Comparison of ENCODE assay signal across 9 cellular contexts in genomic region chr5:72402959-72403628, GRCh38.
DNase-seq lines count a peak whose midpoint lies in the region; ATAC-seq, FAIRE-seq and TF ChIP-seq lines count a peak whose summit lies in the region.
"Had no signal": no experiment of that assay in that cellular context is flagged by ENCODE, and none has a peak within 500 bp of the region (broad histone marks: within the 10 kb centered on the region; RNA-seq: fewer than 3 reads in every experiment).

No MANE protein-coding gene starts in this region.

- H3K36me3 ChIP-seq in MM.1S (replicated peaks; ENCODE audit: insufficient read depth, low read length), result no peaks in the 10 kb centered on the region

- H3K4me3 ChIP-seq in MM.1S (ENCODE audit: low read length), result no peak overlapping the region

- H3F3A ChIP-seq in MM.1S (ENCODE audit: insufficient read depth, low read length), result no peaks in the 10 kb centered on the region

- no peaks in the 10 kb centered on the region for H3K9me2 ChIP-seq in MM.1S (replicated peaks; ENCODE audit: insufficient read depth, low read length)

- H3K36me3 Mint-ChIP-seq in stimulated activated naive B cell treated with anti-CD40 and anti-IgM and Interleukin-4, amounts not matched to agents 10 μg/mL and 1 μg/mL and 100 μg/mL, for 72 hours, result peaks cover 2 to 13% of the 10 kb centered on the region in 2 donors
- peaks cover 11% of the 10 kb centered on the region for H3K36me3 Mint-ChIP-seq in natural killer cell treated with Interleukin-12 subunit alpha and Interleukin-12 subunit beta and Interleukin-15 and Interleukin-18, amount 100 ng/mL, for 72 hours

- no peak overlapping the region for H3K27ac ChIP-seq in MM.1S (ENCODE audit: low read length)

- FAIRE-seq in GM19239 (lab: Jason Lieb, UNC), result no peak

- peaks cover 28 to 47% of the 10 kb centered on the region in 2 donors for H3K27me3 Mint-ChIP-seq in stimulated activated naive B cell treated with anti-CD40 and anti-IgM and Interleukin-4, amounts not matched to agents 10 μg/mL and 1 μg/mL and 100 μg/mL, for 72 hours
- peaks cover 7 to 37% of the 10 kb centered on the region in 2 donors for H3K27me3 Mint-ChIP-seq in natural killer cell treated with Interleukin-12 subunit alpha and Interleukin-12 subunit beta and Interleukin-15 and Interleukin-18, amount 100 ng/mL, for 72 hours

- H3K4me1 ChIP-seq in MM.1S (ENCODE audit: low read length), result 0 out of 2 replicates have a peak, but pooled peaks cover under 1% of the 10 kb centered on the region

- H3K4me1 Mint-ChIP-seq in stimulated activated naive B cell treated with anti-CD40 and anti-IgM and Interleukin-4, amounts not matched to agents 10 μg/mL and 1 μg/mL and 100 μg/mL, for 72 hours, result peaks cover 2 to 13% of the 10 kb centered on the region in 2 donors
- no peaks in the 10 kb centered on the region for H3K4me1 Mint-ChIP-seq in natural killer cell treated with Interleukin-12 subunit alpha and Interleukin-12 subunit beta and Interleukin-15 and Interleukin-18, amount 100 ng/mL, for 72 hours (ENCODE audit: low read depth in 2 of 2)

- TF ChIP-seq CTCF in MM.1S (IDR thresholded peaks at IDR 0.05; ENCODE audit: low read length), result peak; percentile 26

- peaks cover 11 to 18% of the 10 kb centered on the region in 2 donors for H3K9me3 Mint-ChIP-seq in stimulated activated naive B cell treated with anti-CD40 and anti-IgM and Interleukin-4, amounts not matched to agents 10 μg/mL and 1 μg/mL and 100 μg/mL, for 72 hours
- H3K9me3 Mint-ChIP-seq in natural killer cell treated with Interleukin-12 subunit alpha and Interleukin-12 subunit beta and Interleukin-15 and Interleukin-18, amount 100 ng/mL, for 72 hours, result peaks cover 4% of the 10 kb centered on the region

- no peaks in the 10 kb centered on the region for H4K20me1 ChIP-seq in MM.1S (ENCODE audit: insufficient read depth, low read length)

- no peaks in the 10 kb centered on the region for H3K27me3 ChIP-seq in MM.1S (replicated peaks; ENCODE audit: insufficient read depth, low read length)

- no peaks in the 10 kb centered on the region for H3K9me3 ChIP-seq in MM.1S (replicated peaks; ENCODE audit: insufficient read depth, low read length)

- no peak overlapping the region for H2AFZ ChIP-seq in MM.1S (ENCODE audit: low read length)

- H3K4me2 ChIP-seq in MM.1S (ENCODE audit: low read depth, low read length), result no peak overlapping the region

- ATAC-seq in stimulated activated naive B cell treated with anti-CD40 and anti-IgM and Interleukin-4, amounts not matched to agents 10 μg/mL and 1 μg/mL and 100 μg/mL, for 72 hours (replicated peaks), result no peak
- no peak for ATAC-seq in natural killer cell treated with Interleukin-12 subunit alpha and Interleukin-12 subunit beta and Interleukin-15 and Interleukin-18, amount 100 ng/mL, for 72 hours
- ATAC-seq: activated T-cell treated with anti-CD3 and anti-CD28 coated beads, Interleukin-2, amount 50 U/mL, for 72 hours had no signal

- no peak overlapping the region for H3K9ac ChIP-seq in MM.1S (ENCODE audit: low read length)

- no peak overlapping the region for H3K27ac Mint-ChIP-seq in stimulated activated naive B cell treated with anti-CD40 and anti-IgM and Interleukin-4, amounts not matched to agents 10 μg/mL and 1 μg/mL and 100 μg/mL, for 72 hours
- H3K27ac Mint-ChIP-seq in natural killer cell treated with Interleukin-12 subunit alpha and Interleukin-12 subunit beta and Interleukin-15 and Interleukin-18, amount 100 ng/mL, for 72 hours, result no peak overlapping the region
- H3K27ac Mint-ChIP-seq: activated T-cell treated with anti-CD3 and anti-CD28 coated beads, Interleukin-2, amount 50 U/mL, for 72 hours had no signal

- no peak overlapping the region for H3K4me3 Mint-ChIP-seq in stimulated activated naive B cell treated with anti-CD40 and anti-IgM and Interleukin-4, amounts not matched to agents 10 μg/mL and 1 μg/mL and 100 μg/mL, for 72 hours
- H3K4me3 Mint-ChIP-seq in natural killer cell treated with Interleukin-12 subunit alpha and Interleukin-12 subunit beta and Interleukin-15 and Interleukin-18, amount 100 ng/mL, for 72 hours, result no peak overlapping the region
- H3K4me3 Mint-ChIP-seq: activated T-cell treated with anti-CD3 and anti-CD28 coated beads, Interleukin-2, amount 50 U/mL, for 72 hours had no signal

- no peaks in the 10 kb centered on the region for H3K79me2 ChIP-seq in MM.1S (ENCODE audit: low read length)

- DNase-seq in COLO829 (ENCODE audit: low spot score), result peak; percentile 20
- DNase-seq in MM.1S, result no peak
- DNase-seq in dermis blood vessel endothelial cell, result peak; percentile 93
- DNase-seq in mucosa of gallbladder (ENCODE audit: low spot score), result peak; percentile 19
- no peak for DNase-seq in A172 (ENCODE audit: low spot score)
- DNase-seq in GM19239 (ENCODE audit: insufficient read length, low spot score), result no peak
- DNase-seq in stimulated activated naive B cell treated with anti-CD40 and anti-IgM and Interleukin-4, amounts not matched to agents 10 μg/mL and 1 μg/mL and 100 μg/mL, for 72 hours, result no peak
- no peak for DNase-seq in natural killer cell treated with Interleukin-12 subunit alpha and Interleukin-12 subunit beta and Interleukin-15 and Interleukin-18, amount 100 ng/mL, for 72 hours (ENCODE audit: low spot score)
- DNase-seq: activated T-cell treated with anti-CD3 and anti-CD28 coated beads, Interleukin-2, amount 50 U/mL, for 72 hours had no signal

Comparison
In these comparisons a context has a peak if more than half of its experiments do, and no peak if none do; other contexts are left out.
1. DNase-seq: peak in COLO829 (single experiment), dermis blood vessel endothelial cell (single experiment) and mucosa of gallbladder (single experiment); none in MM.1S (single experiment), A172 (single experiment), GM19239 (single experiment), stimulated activated naive B cell treated with anti-CD40 and anti-IgM and Interleukin-4, amounts not matched to agents 10 μg/mL and 1 μg/mL and 100 μg/mL, for 72 hours (single experiment) and natural killer cell treated with Interleukin-12 subunit alpha and Interleukin-12 subunit beta and Interleukin-15 and Interleukin-18, amount 100 ng/mL, for 72 hours (single experiment).